In genomic region chr3:147654827-147655226, GRCh38 we compare ENCODE assay signal across 23 cellular contexts.
DNase-seq lines count a peak whose midpoint lies in the region; ATAC-seq, FAIRE-seq and TF ChIP-seq lines count a peak whose summit lies in the region.
"Had no signal": no experiment of that assay in that cellular context is flagged by ENCODE, and none has a peak within 500 bp of the region (broad histone marks: within the 10 kb centered on the region; RNA-seq: fewer than 3 reads in every experiment).

No MANE protein-coding gene starts in this region.

- no peak overlapping the region for H3K9ac ChIP-seq in rectal smooth muscle tissue (ENCODE audit: low read length)

- no peaks in the 10 kb centered on the region for H3K27me3 ChIP-seq in rectal smooth muscle tissue (ENCODE audit: control insufficient read depth, insufficient read depth, low read length)
- H3K27me3 ChIP-seq in tibial nerve, result no peaks in the 10 kb centered on the region
- H3K27me3 ChIP-seq: suprapubic skin had no signal

- peak; percentile 14 for FAIRE-seq in RCC 7860 (lab: Jason Lieb, UNC)
- FAIRE-seq: GM18507, keratinocyte, small intestine had no signal

- in situ Hi-C loops in G401 (cut with HindIII; ENCODE audit: low sequenced_read_pairs), result no loop called here

- DNase-seq in G401 (ENCODE audit: low spot score), result peak; percentile 80
- DNase-seq in RCC 7860 (ENCODE audit: low spot score), result peak; percentile 40
- peak; percentile 54 for DNase-seq in fibroblast of mammary gland (ENCODE audit: low read depth)
- DNase-seq in stimulated activated CD4-positive, alpha-beta T cell treated with anti-CD3 and anti-CD28 coated beads, Interleukin-1b, Interleukin-23, amount 100 ng/mL, for 48 hours, result no peak
- no peak for DNase-seq in tibial nerve (ENCODE audit: low spot score in 2 of 2)
- no peak for DNase-seq in NCI-H187 (lab: John Stamatoyannopoulos, UW)
- DNase-seq: activated CD4-positive, alpha-beta T cell treated with anti-CD3 and anti-CD28 coated beads, Interleukin-2, amount 10 ng/mL, durations not matched to agents 24 days and 14 days; activated CD8-positive, alpha-beta memory T cell treated with anti-CD3 and anti-CD28 coated beads, Interleukin-2, amount 50 U/mL, for 4 hours; activated gamma-delta T cell; amniotic stem cell; DMS79; hippocampal formation; mesenchymal stem cell; naive thymus-derived CD8-positive, alpha-beta T cell; NCI-H524 treated with DMSO at 0.1 percent for 48 hours; small intestine; stimulated activated CD8-positive, alpha-beta memory T cell treated with anti-CD3 and anti-CD28 coated beads, Interleukin-4, amount 100 ng/mL, for 48 hours had no signal

- H3K36me3 ChIP-seq in rectal smooth muscle tissue (ENCODE audit: control insufficient read depth, insufficient read depth, low read length) (no peaks in the 10 kb centered on the region), tibial nerve (no peaks in the 10 kb centered on the region)
- H3K36me3 ChIP-seq: suprapubic skin had no signal

- no peaks in the 10 kb centered on the region for H3K9me3 ChIP-seq in tibial nerve
- H3K9me3 ChIP-seq: suprapubic skin had no signal

- ATAC-seq in GM19463 (IDR thresholded peaks at IDR 0.05; ENCODE audit: unreplicated experiment), result no peak
- ATAC-seq: GM23338; naive thymus-derived CD8-positive, alpha-beta T cell had no signal

- WGBS in tibial nerve, 2 donors, result 53 to 58% methylated on average over 3 of the region's 3 CpGs

- TF ChIP-seq EP300 in tibial nerve (IDR thresholded peaks at IDR 0.05), result no peak

- TF ChIP-seq CTCF in fibroblast of mammary gland (conservative IDR thresholded peaks at IDR 0.05; ENCODE audit: control insufficient read depth, insufficient read depth, low read depth, low read length) (no peak), tibial nerve (IDR thresholded peaks at IDR 0.05) (no peak)

- no peak for TF ChIP-seq POLR2A in tibial nerve (IDR thresholded peaks at IDR 0.05)

- peak overlapping the region; percentile 14 for H3K27ac ChIP-seq in rectal smooth muscle tissue (ENCODE audit: low read depth, low read length)
- H3K27ac ChIP-seq in tibial nerve, result no peak overlapping the region
- H3K27ac ChIP-seq: suprapubic skin had no signal

- H3K4me3 ChIP-seq in fibroblast of mammary gland (ENCODE audit: control insufficient read depth, low read depth, low read length) (no peak overlapping the region), rectal smooth muscle tissue (ENCODE audit: low read length) (no peak overlapping the region), tibial nerve (no peak overlapping the region)
- H3K4me3 ChIP-seq: GM23338, suprapubic skin had no signal

- H3K4me1 ChIP-seq in rectal smooth muscle tissue (ENCODE audit: control insufficient read depth, insufficient read depth, low read length), result peaks cover 4% of the 10 kb centered on the region
- peaks cover 0 to 3% (median 0%) of the 10 kb centered on the region in 4 donors for H3K4me1 ChIP-seq in tibial nerve
- H3K4me1 ChIP-seq: suprapubic skin had no signal

Comparison
In these comparisons a context has a peak if more than half of its experiments do, and no peak if none do; other contexts are left out.
1. DNase-seq: peak in G401 (single experiment), RCC 7860 (single experiment) and fibroblast of mammary gland (single experiment); none in stimulated activated CD4-positive, alpha-beta T cell treated with anti-CD3 and anti-CD28 coated beads, Interleukin-1b, Interleukin-23, amount 100 ng/mL, for 48 hours (single experiment), tibial nerve (0 of 2) and NCI-H187 (0 of 2).